Comparison of ENCODE assay signal across 1 cellular context in the genomic region with DNA sequence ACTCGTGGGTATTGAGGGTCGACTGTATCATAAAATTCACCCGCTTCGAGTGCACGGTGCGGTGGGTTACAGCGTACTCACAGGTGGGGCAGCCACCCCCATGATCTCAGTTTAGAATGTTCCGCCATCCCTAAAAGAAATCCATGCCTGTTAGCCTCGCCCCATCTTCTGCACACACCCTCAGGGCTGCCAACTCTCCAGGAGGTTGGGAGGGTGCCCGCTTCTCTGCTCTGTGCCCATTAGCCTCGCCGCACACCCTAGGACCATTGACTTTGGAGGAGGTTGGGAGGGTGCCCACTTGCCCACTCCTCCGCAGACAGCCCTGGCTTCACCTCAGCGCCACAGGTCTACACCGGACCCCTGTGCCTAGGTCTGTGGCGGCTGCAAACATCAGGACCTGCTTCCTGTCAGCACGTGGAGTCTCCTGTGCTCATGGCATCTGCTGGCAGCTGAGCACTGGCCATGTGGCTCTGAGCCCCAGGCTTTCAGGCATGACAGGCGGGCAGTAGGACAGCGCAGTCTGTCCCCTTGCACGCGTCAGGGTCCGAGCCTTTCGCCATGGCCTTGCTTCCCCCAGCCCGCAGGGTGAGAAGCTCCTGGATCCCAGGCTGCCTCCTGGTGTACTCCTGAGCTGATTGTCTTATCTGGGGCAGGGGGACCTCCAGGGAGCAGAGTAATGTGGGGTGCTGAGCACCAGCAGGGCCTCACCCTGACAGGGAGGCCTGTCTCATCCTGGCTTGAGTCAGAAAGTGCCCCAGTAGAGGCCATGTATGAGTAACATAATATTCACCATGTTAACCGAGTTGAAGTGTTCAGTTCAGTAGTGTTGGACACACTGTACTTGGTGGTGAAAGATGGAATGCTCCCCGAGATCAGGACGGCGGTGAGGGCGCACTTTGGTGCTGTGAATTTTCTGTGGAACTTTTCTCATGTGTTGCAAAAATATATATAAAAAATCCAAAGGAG.
TF ChIP-seq lines count a peak whose summit lies in the region.

No MANE protein-coding gene starts in this region.

TF ChIP-seq in HepG2, 621 proteins besides CTCF, POLR2A, EP300 and RAD21:
- no peak for TF ChIP-seq PHF5A (CRISPR knock-in tag; IDR thresholded peaks at IDR 0.05; ENCODE audit: low read depth, unreplicated experiment)
- no peak for TF ChIP-seq RAD51 (IDR thresholded peaks at IDR 0.05; ENCODE audit: borderline replicate concordance)
- no peak for TF ChIP-seq ATF7 (IDR thresholded peaks at IDR 0.05)
- no peak for TF ChIP-seq ATF7 (CRISPR knock-in tag; IDR thresholded peaks at IDR 0.05)
- TF ChIP-seq GFI1 (CRISPR knock-in tag; IDR thresholded peaks at IDR 0.05; ENCODE audit: borderline replicate concordance), result no peak
- TF ChIP-seq, protein P1, sequence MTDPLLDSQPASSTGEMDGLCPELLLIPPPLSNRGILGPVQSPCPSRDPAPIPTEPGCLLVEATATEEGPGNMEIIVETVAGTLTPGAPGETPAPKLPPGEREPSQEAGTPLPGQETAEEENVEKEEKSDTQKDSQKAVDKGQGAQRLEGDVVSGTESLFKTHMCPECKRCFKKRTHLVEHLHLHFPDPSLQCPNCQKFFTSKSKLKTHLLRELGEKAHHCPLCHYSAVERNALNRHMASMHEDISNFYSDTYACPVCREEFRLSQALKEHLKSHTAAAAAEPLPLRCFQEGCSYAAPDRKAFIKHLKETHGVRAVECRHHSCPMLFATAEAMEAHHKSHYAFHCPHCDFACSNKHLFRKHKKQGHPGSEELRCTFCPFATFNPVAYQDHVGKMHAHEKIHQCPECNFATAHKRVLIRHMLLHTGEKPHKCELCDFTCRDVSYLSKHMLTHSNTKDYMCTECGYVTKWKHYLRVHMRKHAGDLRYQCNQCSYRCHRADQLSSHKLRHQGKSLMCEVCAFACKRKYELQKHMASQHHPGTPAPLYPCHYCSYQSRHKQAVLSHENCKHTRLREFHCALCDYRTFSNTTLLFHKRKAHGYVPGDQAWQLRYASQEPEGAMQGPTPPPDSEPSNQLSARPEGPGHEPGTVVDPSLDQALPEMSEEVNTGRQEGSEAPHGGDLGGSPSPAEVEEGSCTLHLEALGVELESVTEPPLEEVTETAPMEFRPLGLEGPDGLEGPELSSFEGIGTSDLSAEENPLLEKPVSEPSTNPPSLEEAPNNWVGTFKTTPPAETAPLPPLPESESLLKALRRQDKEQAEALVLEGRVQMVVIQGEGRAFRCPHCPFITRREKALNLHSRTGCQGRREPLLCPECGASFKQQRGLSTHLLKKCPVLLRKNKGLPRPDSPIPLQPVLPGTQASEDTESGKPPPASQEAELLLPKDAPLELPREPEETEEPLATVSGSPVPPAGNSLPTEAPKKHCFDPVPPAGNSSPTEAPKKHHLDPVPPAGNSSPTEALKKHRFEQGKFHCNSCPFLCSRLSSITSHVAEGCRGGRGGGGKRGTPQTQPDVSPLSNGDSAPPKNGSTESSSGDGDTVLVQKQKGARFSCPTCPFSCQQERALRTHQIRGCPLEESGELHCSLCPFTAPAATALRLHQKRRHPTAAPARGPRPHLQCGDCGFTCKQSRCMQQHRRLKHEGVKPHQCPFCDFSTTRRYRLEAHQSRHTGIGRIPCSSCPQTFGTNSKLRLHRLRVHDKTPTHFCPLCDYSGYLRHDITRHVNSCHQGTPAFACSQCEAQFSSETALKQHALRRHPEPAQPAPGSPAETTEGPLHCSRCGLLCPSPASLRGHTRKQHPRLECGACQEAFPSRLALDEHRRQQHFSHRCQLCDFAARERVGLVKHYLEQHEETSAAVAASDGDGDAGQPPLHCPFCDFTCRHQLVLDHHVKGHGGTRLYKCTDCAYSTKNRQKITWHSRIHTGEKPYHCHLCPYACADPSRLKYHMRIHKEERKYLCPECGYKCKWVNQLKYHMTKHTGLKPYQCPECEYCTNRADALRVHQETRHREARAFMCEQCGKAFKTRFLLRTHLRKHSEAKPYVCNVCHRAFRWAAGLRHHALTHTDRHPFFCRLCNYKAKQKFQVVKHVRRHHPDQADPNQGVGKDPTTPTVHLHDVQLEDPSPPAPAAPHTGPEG (CRISPR knock-in tag; IDR thresholded peaks at IDR 0.05), result no peak
- TF ChIP-seq ZNF558 (CRISPR knock-in tag; IDR thresholded peaks at IDR 0.05; ENCODE audit: borderline replicate concordance), result no peak
- TF ChIP-seq ZMAT3 (CRISPR knock-in tag; conservative IDR thresholded peaks at IDR 0.05), result no peak
- no peak for TF ChIP-seq THYN1 (CRISPR knock-in tag; IDR thresholded peaks at IDR 0.05; ENCODE audit: borderline replicate concordance, low read depth)
- no peak for TF ChIP-seq ZNF766 (CRISPR knock-in tag; IDR thresholded peaks at IDR 0.05; ENCODE audit: borderline replicate concordance)
- no peak for TF ChIP-seq SALL2 (CRISPR knock-in tag; IDR thresholded peaks at IDR 0.05)
- TF ChIP-seq ZNF441 (CRISPR knock-in tag; IDR thresholded peaks at IDR 0.05; ENCODE audit: borderline replicate concordance), result no peak
- TF ChIP-seq, protein P2, sequence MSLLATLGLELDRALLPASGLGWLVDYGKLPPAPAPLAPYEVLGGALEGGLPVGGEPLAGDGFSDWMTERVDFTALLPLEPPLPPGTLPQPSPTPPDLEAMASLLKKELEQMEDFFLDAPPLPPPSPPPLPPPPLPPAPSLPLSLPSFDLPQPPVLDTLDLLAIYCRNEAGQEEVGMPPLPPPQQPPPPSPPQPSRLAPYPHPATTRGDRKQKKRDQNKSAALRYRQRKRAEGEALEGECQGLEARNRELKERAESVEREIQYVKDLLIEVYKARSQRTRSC (CRISPR knock-in tag; IDR thresholded peaks at IDR 0.05; ENCODE audit: low read depth), result no peak
- no peak for TF ChIP-seq ZNF143 (CRISPR knock-in tag; IDR thresholded peaks at IDR 0.05)
- no peak for TF ChIP-seq SCMH1 (CRISPR knock-in tag; IDR thresholded peaks at IDR 0.05; ENCODE audit: borderline replicate concordance)
- no peak for TF ChIP-seq IKZF1 (IDR thresholded peaks at IDR 0.05)
- no peak for TF ChIP-seq ZZZ3 (CRISPR knock-in tag; IDR thresholded peaks at IDR 0.05; ENCODE audit: borderline replicate concordance)
- TF ChIP-seq ZNF569 (CRISPR knock-in tag; IDR thresholded peaks at IDR 0.05; ENCODE audit: borderline replicate concordance), result no peak
- TF ChIP-seq SETDB1 (CRISPR knock-in tag; IDR thresholded peaks at IDR 0.05; ENCODE audit: borderline replicate concordance), result no peak
TF ChIP-seq in HepG2: peak in this region for 0.
